ENCODE assay signal across 1 cellular context in genomic region chr9:136178061-136178772, GRCh38.
TF ChIP-seq lines count a peak whose summit lies in the region.

No MANE protein-coding gene starts in this region.

TF ChIP-seq in K562, 482 proteins besides CTCF, POLR2A, EP300 and RAD21 (continued from another document):
- TF ChIP-seq MNT (conservative IDR thresholded peaks at IDR 0.05) (no peak), ZNF347 (CRISPR knock-in tag; IDR thresholded peaks at IDR 0.05; ENCODE audit: low read depth) (no peak), MIER1 (IDR thresholded peaks at IDR 0.05; ENCODE audit: low read depth) (no peak), ZNF263 (CRISPR knock-in tag; IDR thresholded peaks at IDR 0.05; ENCODE audit: borderline replicate concordance) (peak; percentile 61; the same call in 1 of the 2 replicates), SAFB2 (IDR thresholded peaks at IDR 0.05; ENCODE audit: borderline replicate concordance, low read depth, low read length, severe bottlenecking) (no peak), ZBTB43 (CRISPR knock-in tag; IDR thresholded peaks at IDR 0.05) (no peak)
